ENCODE assay signal across 34 cellular contexts in the genomic region with DNA sequence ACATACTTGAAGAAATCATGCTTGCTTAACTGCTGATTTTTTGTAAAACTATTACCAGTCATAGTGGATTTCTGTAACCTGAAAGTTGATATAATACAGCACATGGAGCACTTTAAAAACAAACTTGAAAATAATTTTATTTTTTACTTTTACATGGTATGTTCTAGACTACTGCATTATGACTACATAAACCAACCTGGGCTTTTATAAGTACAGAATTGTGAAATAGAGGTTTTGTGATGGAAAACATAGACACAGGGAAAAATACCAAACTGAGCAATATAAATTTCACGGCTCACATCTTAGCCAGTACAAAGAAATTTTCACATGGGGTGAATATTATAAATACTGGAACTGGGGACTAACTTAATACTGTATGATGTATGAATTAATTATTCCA.
"Had no signal": no experiment of that assay in that cellular context is flagged by ENCODE, and none has a peak within 500 bp of the region (broad histone marks: within the 10 kb centered on the region; RNA-seq: fewer than 3 reads in every experiment).

No MANE protein-coding gene starts in this region.

- H3K27me3 ChIP-seq: body of pancreas, brain microvascular endothelial cell, breast epithelium had no signal

- FAIRE-seq: astrocyte, TTC549 had no signal

- H3K9me3 ChIP-seq: body of pancreas, breast epithelium had no signal

- H3K27ac ChIP-seq: body of pancreas, brain microvascular endothelial cell, breast epithelium, VCaP had no signal

- DNase-seq: activated B cell treated with CpG ODN at 0.5 μM for 24 hours; activated CD4-positive, alpha-beta memory T cell treated with anti-CD3 and anti-CD28 coated beads for 36 hours; activated CD4-positive, alpha-beta T cell treated with anti-CD3 and anti-CD28 coated beads for 4 hours; activated CD4-positive, alpha-beta T cell treated with anti-CD3 and anti-CD28 coated beads, Interleukin-2, amount 10 ng/mL, durations not matched to agents 24 days and 14 days; activated CD4-positive, alpha-beta T cell treated with anti-CD3 and anti-CD28 coated beads, Interleukin-2, amount 50 U/mL, for 1 hour; activated CD4-positive, alpha-beta T cell treated with anti-CD3 and anti-CD28 coated beads, Interleukin-2, amount 50 U/mL, for 4 hours; activated CD4-positive, CD25-positive, alpha-beta regulatory T cell treated with anti-CD3 and anti-CD28 coated beads, Interleukin-2, amount 50 U/mL, for 72 hours; activated CD8-positive, alpha-beta memory T cell treated with anti-CD3 and anti-CD28 coated beads, Interleukin-2, amount 50 U/mL, for 4 hours; activated CD8-positive, alpha-beta T cell treated with anti-CD3 and anti-CD28 coated beads for 36 hours; activated effector memory CD4-positive, alpha-beta T cell treated with anti-CD3 and anti-CD28 coated beads, Interleukin-2, amount 50 U/mL, for 16 hours; activated gamma-delta T cell treated with Interleukin-2 at 50 U/mL for 16 hours; activated naive CD4-positive, alpha-beta T cell; activated naive CD4-positive, alpha-beta T cell treated with anti-CD3 and anti-CD28 coated beads for 36 hours; activated naive CD4-positive, alpha-beta T cell treated with anti-CD3 and anti-CD28 coated beads, Interleukin-2, amount 50 U/mL, for 16 hours; activated naive CD8-positive, alpha-beta T cell treated with anti-CD3 and anti-CD28 coated beads for 36 hours; activated T-cell treated with anti-CD3 and anti-CD28 coated beads for 4 hours; activated T-cell treated with anti-CD3 and anti-CD28 coated beads, Interleukin-2, amount 50 U/mL, for 1 hour; activated T-cell treated with anti-CD3 and anti-CD28 coated beads, Interleukin-2, amount 50 U/mL, for 4 hours; activated T-cell treated with anti-CD3 and anti-CD28 coated beads, Interleukin-2, amount 50 U/mL, for 72 hours; amniotic stem cell; aorta; body of pancreas; brain microvascular endothelial cell; central memory CD4-positive, alpha-beta T cell; SW 1271; T-helper 1 cell; T-helper 2 cell; T-helper 9 cell had no signal

- H3K36me3 ChIP-seq: brain microvascular endothelial cell, breast epithelium had no signal

- ATAC-seq: activated CD8-positive, alpha-beta T cell treated with anti-CD3 and anti-CD28 coated beads for 36 hours; activated naive CD4-positive, alpha-beta T cell treated with anti-CD3 and anti-CD28 coated beads, Interleukin-2, amount 50 U/mL, for 72 hours; activated T-cell treated with anti-CD3 and anti-CD28 coated beads, Interleukin-2, amount 50 U/mL, for 4 hours; activated T-cell treated with anti-CD3 and anti-CD28 coated beads, Interleukin-2, amount 50 U/mL, for 72 hours; activated T-helper 17 cell treated with anti-CD3 and anti-CD28 coated beads, Interleukin-2, amount 50 U/mL, for 72 hours; body of pancreas had no signal

- H3K4me3 ChIP-seq: body of pancreas, breast epithelium had no signal
